11 cellular contexts compared by ENCODE assay signal in the genomic region with DNA sequence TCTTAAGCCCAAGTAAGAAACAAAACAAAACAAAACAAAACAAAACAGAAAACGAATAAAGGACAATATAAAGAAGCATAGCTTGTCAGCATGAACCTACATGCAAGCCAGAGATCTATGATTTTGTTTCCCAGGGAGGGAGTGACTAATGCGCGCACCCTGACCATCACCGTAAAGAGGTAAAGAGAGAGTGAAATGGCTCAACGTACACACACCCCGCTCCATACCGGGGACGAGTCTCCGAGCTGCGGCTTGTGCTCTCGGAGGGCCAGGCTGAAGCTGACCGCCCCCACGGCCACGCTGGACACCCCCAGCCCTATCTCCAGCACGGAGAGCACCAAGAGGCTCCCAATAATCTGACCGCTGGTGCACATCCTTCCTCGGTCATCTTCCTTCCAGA. TPM values are rescaled to one million over a fixed set of nuclear protein-coding genes. Genes with fewer than 3 reads are reported as not detected.
DNase-seq lines count a peak whose midpoint lies in the region; ATAC-seq and TF ChIP-seq lines count a peak whose summit lies in the region.
"Had no signal": no experiment of that assay in that cellular context is flagged by ENCODE, and none has a peak within 500 bp of the region (broad histone marks: within the 10 kb centered on the region; RNA-seq: fewer than 3 reads in every experiment).

No MANE protein-coding gene starts in this region.

- H3K4me3 Mint-ChIP-seq in GM23338 = peak overlapping the region; percentile 85

- H2AFZ ChIP-seq in GM23338 = peak overlapping the region; percentile 97
- no peak overlapping the region for H2AFZ ChIP-seq in osteoblast (ENCODE audit: low read length)
- no peak overlapping the region for H2AFZ ChIP-seq in Karpas-422 (ENCODE audit: low read length)

- peak overlapping the region; percentile 91 for H3K4me2 ChIP-seq in GM23338
- H3K4me2 ChIP-seq in osteoblast (ENCODE audit: insufficient read depth, low read length) = peak overlapping the region; percentile 16
- no peak overlapping the region for H3K4me2 ChIP-seq in Karpas-422 (ENCODE audit: low read depth, low read length, poor library complexity, severe bottlenecking)

- DNase-seq in GM23338 (ENCODE audit: low spot score) = peak; percentile 56
- DNase-seq in NCI-H345 treated with DMSO at 0.1 percent for 48 hours (lab: John Stamatoyannopoulos, UW; ENCODE audit: unreplicated experiment) = peak; percentile 20
- no peak for DNase-seq in epithelial cell of proximal tubule (ENCODE audit: low read depth)
- DNase-seq in osteoblast (ENCODE audit: insufficient read length, low spot score, missing footprints) = no peak
- no peak for DNase-seq in Karpas-422
- DNase-seq in globus pallidus (ENCODE audit: low spot score) = no peak
- no peak for DNase-seq in stimulated activated CD4-positive, alpha-beta T cell treated with anti-CD3 and anti-CD28 coated beads, Interleukin-1b, Interleukin-23, amount 100 ng/mL, for 48 hours
- DNase-seq: activated T-cell treated with anti-CD3 and anti-CD28 coated beads for 4 hours, midbrain had no signal

- H3K9me2 ChIP-seq in GM23338 (ENCODE audit: insufficient read depth) = no peaks in the 10 kb centered on the region
- no peaks in the 10 kb centered on the region for H3K9me2 ChIP-seq in Karpas-422 (replicated peaks; ENCODE audit: insufficient read depth, low read length)

- no peaks in the 10 kb centered on the region for H3K36me3 Mint-ChIP-seq in GM23338 (ENCODE audit: low read depth)

- H3K27me3 Mint-ChIP-seq in GM23338 (ENCODE audit: insufficient read depth, low read depth, poor library complexity) = peaks cover 24% of the 10 kb centered on the region

- H3K4me1 ChIP-seq in GM23338 (ENCODE audit: insufficient read depth) = peaks cover 7% of the 10 kb centered on the region
- no peaks in the 10 kb centered on the region for H3K4me1 ChIP-seq in osteoblast (ENCODE audit: insufficient read depth, low read length)
- H3K4me1 ChIP-seq in Karpas-422 (ENCODE audit: low read length) = no peaks in the 10 kb centered on the region

- H3K9me3 Mint-ChIP-seq in GM23338 = no peaks in the 10 kb centered on the region

- H3K79me2 ChIP-seq in GM23338 (replicated peaks; ENCODE audit: insufficient read depth) (no peaks in the 10 kb centered on the region), osteoblast (ENCODE audit: insufficient read depth, low read length) (no peaks in the 10 kb centered on the region), Karpas-422 (ENCODE audit: low read length) (no peaks in the 10 kb centered on the region)

- H4K20me1 ChIP-seq in GM23338 (replicated peaks; ENCODE audit: insufficient read depth) (0 out of 2 replicates have a peak, but pooled peaks cover 3% of the 10 kb centered on the region), osteoblast (ENCODE audit: insufficient read depth, low read length) (no peaks in the 10 kb centered on the region), Karpas-422 (ENCODE audit: insufficient read depth, low read depth, low read length) (no peaks in the 10 kb centered on the region)

- H3K36me3 ChIP-seq in GM23338 (ENCODE audit: insufficient read depth) = no peaks in the 10 kb centered on the region
- no peaks in the 10 kb centered on the region for H3K36me3 ChIP-seq in osteoblast (ENCODE audit: insufficient read depth, low read length)
- no peaks in the 10 kb centered on the region for H3K36me3 ChIP-seq in Karpas-422 (ENCODE audit: insufficient read depth, low read length)
- H3K36me3 ChIP-seq: MG63 had no signal

- no peaks in the 10 kb centered on the region for H3F3A ChIP-seq in GM23338 (replicated peaks; ENCODE audit: low read depth)

- H3K9me3 ChIP-seq in osteoblast (ENCODE audit: low read depth, low read length) = no peaks in the 10 kb centered on the region
- no peaks in the 10 kb centered on the region for H3K9me3 ChIP-seq in Karpas-422 (ENCODE audit: low read length)
- H3K9me3 ChIP-seq: MG63 had no signal

- TF ChIP-seq CTCF in GM23338 (conservative IDR thresholded peaks at IDR 0.05; ENCODE audit: low read depth in 2 of 2) = no peak
- no peak for TF ChIP-seq CTCF in epithelial cell of proximal tubule (conservative IDR thresholded peaks at IDR 0.05; ENCODE audit: low read depth, low read length)
- no peak for TF ChIP-seq CTCF in osteoblast (IDR thresholded peaks at IDR 0.05; ENCODE audit: extremely low read depth, low read depth, low read length)

- ATAC-seq in GM23338 (peak; percentile 76), HG03039 (IDR thresholded peaks at IDR 0.05; ENCODE audit: unreplicated experiment) (no peak)

- H3K27me3 ChIP-seq in GM23338 (ENCODE audit: insufficient read depth) (peaks cover 52% of the 10 kb centered on the region), osteoblast (ENCODE audit: insufficient read depth, low read length) (peaks cover 11% of the 10 kb centered on the region), Karpas-422 (ENCODE audit: low read length) (no peaks in the 10 kb centered on the region)

- H3K4me1 Mint-ChIP-seq in GM23338 = peaks cover 9% of the 10 kb centered on the region; the same call in 2 of the 3 replicates

- H3K4me3 ChIP-seq in GM23338 (peak overlapping the region; percentile 74), epithelial cell of proximal tubule (ENCODE audit: low read depth, low read length) (peak overlapping the region; percentile 61), osteoblast (ENCODE audit: insufficient read depth, low read length) (no peak overlapping the region), Karpas-422 (ENCODE audit: low read length) (no peak overlapping the region)
- H3K4me3 ChIP-seq: MG63 had no signal

- H3K27ac ChIP-seq in GM23338 (ENCODE audit: low read depth) = no peak overlapping the region
- H3K27ac ChIP-seq in osteoblast (ENCODE audit: low read depth, low read length) = no peak overlapping the region
- no peak overlapping the region for H3K27ac ChIP-seq in Karpas-422 (ENCODE audit: low read length)

- H3K27ac Mint-ChIP-seq in GM23338 = no peak overlapping the region

- no peak overlapping the region for H3K9ac ChIP-seq in Karpas-422 (ENCODE audit: low read length)

TF ChIP-seq in GM23338, 12 proteins besides CTCF, POLR2A, EP300 and RAD21 (continues in another document):
- no peak for TF ChIP-seq EZH2 (IDR thresholded peaks at IDR 0.05; ENCODE audit: low read depth, unreplicated experiment)
- no peak for TF ChIP-seq STAT1 (IDR thresholded peaks at IDR 0.05; ENCODE audit: unreplicated experiment)
- no peak for TF ChIP-seq ZNF114 (CRISPR knock-in tag; IDR thresholded peaks at IDR 0.05)
- TF ChIP-seq, protein P1, sequence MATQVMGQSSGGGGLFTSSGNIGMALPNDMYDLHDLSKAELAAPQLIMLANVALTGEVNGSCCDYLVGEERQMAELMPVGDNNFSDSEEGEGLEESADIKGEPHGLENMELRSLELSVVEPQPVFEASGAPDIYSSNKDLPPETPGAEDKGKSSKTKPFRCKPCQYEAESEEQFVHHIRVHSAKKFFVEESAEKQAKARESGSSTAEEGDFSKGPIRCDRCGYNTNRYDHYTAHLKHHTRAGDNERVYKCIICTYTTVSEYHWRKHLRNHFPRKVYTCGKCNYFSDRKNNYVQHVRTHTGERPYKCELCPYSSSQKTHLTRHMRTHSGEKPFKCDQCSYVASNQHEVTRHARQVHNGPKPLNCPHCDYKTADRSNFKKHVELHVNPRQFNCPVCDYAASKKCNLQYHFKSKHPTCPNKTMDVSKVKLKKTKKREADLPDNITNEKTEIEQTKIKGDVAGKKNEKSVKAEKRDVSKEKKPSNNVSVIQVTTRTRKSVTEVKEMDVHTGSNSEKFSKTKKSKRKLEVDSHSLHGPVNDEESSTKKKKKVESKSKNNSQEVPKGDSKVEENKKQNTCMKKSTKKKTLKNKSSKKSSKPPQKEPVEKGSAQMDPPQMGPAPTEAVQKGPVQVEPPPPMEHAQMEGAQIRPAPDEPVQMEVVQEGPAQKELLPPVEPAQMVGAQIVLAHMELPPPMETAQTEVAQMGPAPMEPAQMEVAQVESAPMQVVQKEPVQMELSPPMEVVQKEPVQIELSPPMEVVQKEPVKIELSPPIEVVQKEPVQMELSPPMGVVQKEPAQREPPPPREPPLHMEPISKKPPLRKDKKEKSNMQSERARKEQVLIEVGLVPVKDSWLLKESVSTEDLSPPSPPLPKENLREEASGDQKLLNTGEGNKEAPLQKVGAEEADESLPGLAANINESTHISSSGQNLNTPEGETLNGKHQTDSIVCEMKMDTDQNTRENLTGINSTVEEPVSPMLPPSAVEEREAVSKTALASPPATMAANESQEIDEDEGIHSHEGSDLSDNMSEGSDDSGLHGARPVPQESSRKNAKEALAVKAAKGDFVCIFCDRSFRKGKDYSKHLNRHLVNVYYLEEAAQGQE (IDR thresholded peaks at IDR 0.05; ENCODE audit: unreplicated experiment) = no peak
- no peak for TF ChIP-seq CREB1 (CRISPR knock-in tag; IDR thresholded peaks at IDR 0.05; ENCODE audit: low read depth)
- no peak; the same call in 1 of the 2 replicates for TF ChIP-seq POLR2AphosphoS5 (IDR thresholded peaks at IDR 0.05; ENCODE audit: low read depth)
- no peak for TF ChIP-seq EZH2phosphoT487 (IDR thresholded peaks at IDR 0.05; ENCODE audit: unreplicated experiment)
- TF ChIP-seq JUNB (IDR thresholded peaks at IDR 0.05; ENCODE audit: unreplicated experiment) = no peak
- no peak for TF ChIP-seq ZNF331 (CRISPR knock-in tag; IDR thresholded peaks at IDR 0.05; ENCODE audit: low read depth)
- TF ChIP-seq, protein P2, sequence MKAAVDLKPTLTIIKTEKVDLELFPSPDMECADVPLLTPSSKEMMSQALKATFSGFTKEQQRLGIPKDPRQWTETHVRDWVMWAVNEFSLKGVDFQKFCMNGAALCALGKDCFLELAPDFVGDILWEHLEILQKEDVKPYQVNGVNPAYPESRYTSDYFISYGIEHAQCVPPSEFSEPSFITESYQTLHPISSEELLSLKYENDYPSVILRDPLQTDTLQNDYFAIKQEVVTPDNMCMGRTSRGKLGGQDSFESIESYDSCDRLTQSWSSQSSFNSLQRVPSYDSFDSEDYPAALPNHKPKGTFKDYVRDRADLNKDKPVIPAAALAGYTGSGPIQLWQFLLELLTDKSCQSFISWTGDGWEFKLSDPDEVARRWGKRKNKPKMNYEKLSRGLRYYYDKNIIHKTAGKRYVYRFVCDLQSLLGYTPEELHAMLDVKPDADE (IDR thresholded peaks at IDR 0.05) = no peak
- no peak for TF ChIP-seq NANOG (IDR thresholded peaks at IDR 0.05; ENCODE audit: borderline replicate concordance)

RNA-seq across cellular contexts. Expression of a gene that starts 1.1 kb away (rescaled TPM):
- not detected in 2 replicates for total RNA-seq in GM23338 (2014; rRNA removed; shearing (Covaris generic))
- 0.11 and 0.57 TPM in 2 replicates for polyA plus RNA-seq in GM23338 (2016; fragmentation: Nextera tagmentation; extraction: Ambion mirVana)
- not detected in 2 replicates for total RNA-seq in epithelial cell of proximal tubule
- not detected in 2 replicates for total RNA-seq in osteoblast
- not detected in 2 replicates for total RNA-seq in Karpas-422 (2014; rRNA removed; shearing (Covaris generic); ENCODE audit: low replicate concordance)

Comparison
In these comparisons a context has a peak if more than half of its experiments do, and no peak if none do; other contexts are left out.
1. DNase-seq: peak in GM23338 (single experiment) and NCI-H345 treated with DMSO at 0.1 percent for 48 hours (single experiment); none in epithelial cell of proximal tubule (single experiment), osteoblast (single experiment), Karpas-422 (single experiment), globus pallidus (single experiment) and stimulated activated CD4-positive, alpha-beta T cell treated with anti-CD3 and anti-CD28 coated beads, Interleukin-1b, Interleukin-23, amount 100 ng/mL, for 48 hours (single experiment).
2. H3K4me3 ChIP-seq: peak in GM23338 (single experiment) and epithelial cell of proximal tubule (single experiment); none in osteoblast (single experiment) and Karpas-422 (single experiment).